Comparison of ENCODE assay signal across 19 cellular contexts in the genomic region with DNA sequence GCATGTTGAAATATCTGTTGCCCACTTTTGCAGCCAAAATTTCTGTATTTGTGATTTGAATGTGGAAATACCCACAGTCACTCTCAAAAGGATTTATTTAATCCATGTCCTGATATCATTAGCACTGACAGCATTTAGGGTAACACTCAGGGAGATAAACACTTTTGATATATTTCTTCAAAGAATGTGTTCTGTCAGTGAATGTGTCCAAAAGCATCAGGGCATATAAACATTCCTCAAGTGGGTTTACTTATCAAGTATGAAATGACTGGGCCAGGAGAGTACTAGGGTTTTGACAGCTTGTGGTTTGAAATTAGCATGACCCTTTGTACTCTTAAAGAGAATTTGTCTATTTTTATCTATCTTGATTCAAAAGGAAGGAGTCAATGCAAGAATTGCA.
"Had no signal": no experiment of that assay in that cellular context is flagged by ENCODE, and none has a peak within 500 bp of the region (broad histone marks: within the 10 kb centered on the region; RNA-seq: fewer than 3 reads in every experiment).

No MANE protein-coding gene starts in this region.

- H3K27me3 ChIP-seq: gastrocnemius medialis, sigmoid colon had no signal

- ATAC-seq: esophagus mucosa, gastrocnemius medialis, left lobe of liver, mucosa of descending colon, natural killer cell had no signal

- H3K27ac Mint-ChIP-seq: natural killer cell had no signal

- H3K79me2 ChIP-seq: parathyroid adenoma had no signal

- H3K4me3 Mint-ChIP-seq: central memory CD8-positive, alpha-beta T cell; natural killer cell; neural crest cell had no signal

- H3K36me3 ChIP-seq: gastrocnemius medialis, prostate gland, sigmoid colon had no signal

- H3K27me3 Mint-ChIP-seq: central memory CD8-positive, alpha-beta T cell had no signal

- H3K36me3 Mint-ChIP-seq: natural killer cell had no signal

- H3K4me1 ChIP-seq: gastrocnemius medialis, parathyroid adenoma, prostate gland, sigmoid colon had no signal

- H2AFZ ChIP-seq: parathyroid adenoma had no signal

- DNase-seq: effector memory CD4-positive, alpha-beta T cell; gastrocnemius medialis; glutamatergic neuron; mammary epithelial cell; mucosa of descending colon; natural killer cell; retina; sigmoid colon; small intestine; stimulated activated CD4-positive, alpha-beta T cell treated with anti-CD3 and anti-CD28 coated beads, Interleukin-12 subunit alpha, Interleukin-12 subunit beta, amount 100 ng/mL, for 4 hours; stimulated activated CD4-positive, alpha-beta T cell treated with anti-CD3 and anti-CD28 coated beads, Interleukin-2, amount 100 ng/mL, for 48 hours; stimulated activated naive CD4-positive, alpha-beta T cell treated with Interleukin-2 at 50 U/mL for 16 hours; trophoblast cell had no signal

- H3K4me1 Mint-ChIP-seq: central memory CD8-positive, alpha-beta T cell; natural killer cell; neural crest cell had no signal

- H3K9ac ChIP-seq: parathyroid adenoma had no signal

- H3K9me3 ChIP-seq: gastrocnemius medialis, mucosa of descending colon, prostate gland, sigmoid colon had no signal

- H3K4me3 ChIP-seq: gastrocnemius medialis, mucosa of descending colon, prostate gland, sigmoid colon had no signal

- H3K27ac ChIP-seq: gastrocnemius medialis, parathyroid adenoma, prostate gland, sigmoid colon had no signal
